16 cellular contexts compared by ENCODE assay signal in the genomic region with DNA sequence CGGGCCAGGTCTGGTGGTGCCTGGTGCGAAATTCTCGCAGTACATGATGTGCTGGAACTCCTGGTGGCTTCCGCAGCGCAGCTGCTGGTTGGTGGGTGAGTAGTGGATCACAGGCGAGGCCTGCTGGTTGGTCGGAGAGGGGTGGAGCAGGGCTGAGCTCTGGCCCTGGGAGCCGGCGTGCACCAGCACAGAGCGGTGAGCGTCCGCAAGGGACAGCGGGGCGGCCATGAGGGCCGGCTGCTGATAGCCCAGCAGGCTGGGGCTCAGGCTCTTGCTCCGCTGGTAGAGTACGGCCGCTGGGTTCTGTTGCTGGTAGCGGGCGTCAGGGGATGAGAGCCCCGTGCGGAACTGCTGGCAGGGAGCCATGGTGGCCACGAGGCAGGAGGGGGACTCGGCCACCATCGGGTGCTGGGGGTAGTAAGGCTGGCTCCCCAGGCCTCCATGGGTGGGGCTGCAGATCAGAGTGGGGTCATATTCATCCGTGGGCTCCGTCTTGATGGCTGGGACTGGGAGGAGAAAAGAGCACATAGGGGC.
A peak's percentile ranks its signal among the peaks of the same experiment; 100 is the strongest.
DNase-seq lines count a peak whose midpoint lies in the region; ATAC-seq and TF ChIP-seq lines count a peak whose summit lies in the region.
"Had no signal": no experiment of that assay in that cellular context is flagged by ENCODE, and none has a peak within 500 bp of the region (broad histone marks: within the 10 kb centered on the region; RNA-seq: fewer than 3 reads in every experiment).

No MANE protein-coding gene starts in this region.

- H3K27ac Mint-ChIP-seq in CD8-positive, alpha-beta memory T cell, result peak overlapping the region in 7 of 8 donors; percentile 39 to 81 (median 64)
- peak overlapping the region; percentile 34 for H3K27ac Mint-ChIP-seq in activated T-helper 17 cell treated with anti-CD3 and anti-CD28 coated beads, Interleukin-2, amount 50 U/mL, for 72 hours
- peak overlapping the region in 5 of 9 donors; percentile 25 to 69 (median 36) for H3K27ac Mint-ChIP-seq in naive thymus-derived CD4-positive, alpha-beta T cell
- H3K27ac Mint-ChIP-seq in CD4-positive, alpha-beta T cell, result no peak overlapping the region

- H3K9me3 Mint-ChIP-seq in CD8-positive, alpha-beta memory T cell, result no peaks in the 10 kb centered on the region
- no peaks in the 10 kb centered on the region for H3K9me3 Mint-ChIP-seq in activated T-helper 17 cell treated with anti-CD3 and anti-CD28 coated beads, Interleukin-2, amount 50 U/mL, for 72 hours
- peaks cover 0 to 1% (median 0%) of the 10 kb centered on the region in 11 donors for H3K9me3 Mint-ChIP-seq in naive thymus-derived CD4-positive, alpha-beta T cell
- no peaks in the 10 kb centered on the region for H3K9me3 Mint-ChIP-seq in CD4-positive, alpha-beta T cell
- H3K9me3 Mint-ChIP-seq: CD4-positive, CD25-positive, alpha-beta regulatory T cell; IgD-negative memory B cell had no signal

- H4K20me1 ChIP-seq in BLaER1, result peaks cover 20% of the 10 kb centered on the region
- no peaks in the 10 kb centered on the region for H4K20me1 ChIP-seq in mammary epithelial cell (ENCODE audit: insufficient read depth, low read length)

- H3K4me3 ChIP-seq in BLaER1, result no peak overlapping the region
- H3K4me3 ChIP-seq in CD8-positive, alpha-beta memory T cell (ENCODE audit: low read length), result no peak overlapping the region
- no peak overlapping the region for H3K4me3 ChIP-seq in naive thymus-derived CD4-positive, alpha-beta T cell (ENCODE audit: low read length)
- H3K4me3 ChIP-seq in mammary epithelial cell (replicated peaks in 1 of 3; ENCODE audit: insufficient read depth in 1 of 3, low read depth in 2 of 3, low read length in 3 of 3), result no peak overlapping the region
- H3K4me3 ChIP-seq: HAP-1, Peyer's patch had no signal

- H3K27me3 Mint-ChIP-seq in CD8-positive, alpha-beta memory T cell, result no peaks in the 10 kb centered on the region
- no peaks in the 10 kb centered on the region for H3K27me3 Mint-ChIP-seq in activated T-helper 17 cell treated with anti-CD3 and anti-CD28 coated beads, Interleukin-2, amount 50 U/mL, for 72 hours
- no peaks in the 10 kb centered on the region for H3K27me3 Mint-ChIP-seq in naive thymus-derived CD4-positive, alpha-beta T cell
- H3K27me3 Mint-ChIP-seq in CD4-positive, alpha-beta T cell, result no peaks in the 10 kb centered on the region
- H3K27me3 Mint-ChIP-seq: CD4-positive, CD25-positive, alpha-beta regulatory T cell; IgD-negative memory B cell had no signal

- 91% methylated on average over 12 of the region's 27 CpGs for WGBS in mammary epithelial cell (ENCODE audit: low coverage, missing lambda C conversion rate)

- H3K4me1 ChIP-seq in BLaER1, result peaks cover 77% of the 10 kb centered on the region
- peaks cover 21% of the 10 kb centered on the region for H3K4me1 ChIP-seq in CD8-positive, alpha-beta memory T cell (ENCODE audit: insufficient read depth, low read length)
- peaks cover 7 to 34% of the 10 kb centered on the region in 2 donors for H3K4me1 ChIP-seq in naive thymus-derived CD4-positive, alpha-beta T cell (ENCODE audit: control insufficient read depth in 2 of 2, insufficient read depth in 2 of 2, low read length in 2 of 2)
- H3K4me1 ChIP-seq in mammary epithelial cell (ENCODE audit: insufficient read depth, low read length), result peaks cover 6% of the 10 kb centered on the region
- H3K4me1 ChIP-seq: HAP-1 had no signal

- BruUV-seq in mammary epithelial cell (replicated peaks; lab: Mats Ljungman, UMichigan), result no TSS peak

- POLR2A ChIA-PET in CD8-positive, alpha-beta memory T cell (lab: Charles Lee), result interaction anchor here (1.2 kb wide), 1 partner anchor 31 kb away, joined by 3 read pairs; no protein-coding TSS in a partner anchor
- POLR2A ChIA-PET in naive thymus-derived CD4-positive, alpha-beta T cell (lab: Charles Lee), result no interaction called here
- POLR2A ChIA-PET in CD4-positive, alpha-beta T cell (lab: Charles Lee), result no interaction called here

- intact Hi-C loops in naive thymus-derived CD4-positive, alpha-beta T cell (cut with micrococcal nuclease), result no loop called here
- intact Hi-C loops in CD4-positive, alpha-beta T cell (cut with DNase I, micrococcal nuclease), result no loop called here
- intact Hi-C loops in mammary epithelial cell (cut with micrococcal nuclease), result no loop called here

- H3K36me3 ChIP-seq in BLaER1, result peaks cover 46% of the 10 kb centered on the region
- H3K36me3 ChIP-seq in CD8-positive, alpha-beta memory T cell (ENCODE audit: insufficient read depth, low read length), result peaks cover 45% of the 10 kb centered on the region
- H3K36me3 ChIP-seq in naive thymus-derived CD4-positive, alpha-beta T cell (ENCODE audit: control insufficient read depth in 2 of 3, insufficient read depth in 3 of 3, low read length in 3 of 3), result peaks cover 19 to 79% (median 19%) of the 10 kb centered on the region in 3 experiments
- H3K36me3 ChIP-seq in mammary epithelial cell (ENCODE audit: insufficient read depth, low read length), result no peaks in the 10 kb centered on the region
- H3K36me3 ChIP-seq: HAP-1 had no signal

- CTCF ChIA-PET in CD8-positive, alpha-beta memory T cell (lab: Charles Lee), result interaction anchor here (1.0 kb wide), 2 partner anchors 28 to 46 kb away, joined by 5 read pairs; no protein-coding TSS in a partner anchor
- CTCF ChIA-PET in naive thymus-derived CD4-positive, alpha-beta T cell (lab: Charles Lee), result no interaction called here
- CTCF ChIA-PET in CD4-positive, alpha-beta T cell (lab: Charles Lee), result interaction anchor here (0.5 kb wide), 1 partner anchor 11 kb away, joined by 4 read pairs; no protein-coding TSS in a partner anchor
- CTCF ChIA-PET in mammary epithelial cell (lab: Charles Lee; ENCODE audit: low non-redundant PET), result no interaction called here

- TF ChIP-seq CTCF in CD4-positive, alpha-beta T cell (IDR thresholded peaks at IDR 0.05), result no peak
- no peak for TF ChIP-seq CTCF in mammary epithelial cell (conservative IDR thresholded peaks at IDR 0.05 in 1 of 2, IDR thresholded peaks at IDR 0.05 in 1 of 2; ENCODE audit: extremely low read depth in 1 of 2, insufficient read depth in 1 of 2, low read depth in 1 of 2, low read length in 2 of 2)

- H3K79me2 ChIP-seq in mammary epithelial cell (ENCODE audit: insufficient read depth, low read length), result no peaks in the 10 kb centered on the region

- dilution Hi-C loops in mammary epithelial cell (cut with HindIII; ENCODE audit: low sequenced_read_pairs), result no loop called here

- no peak for DNase-seq in CD8-positive, alpha-beta memory T cell
- DNase-seq in naive thymus-derived CD4-positive, alpha-beta T cell, result no peak
- DNase-seq in cerebellar cortex (ENCODE audit: low spot score) (no peak), mammary epithelial cell (no peak)
- no peak for DNase-seq in CD4-positive, alpha-beta T cell
- DNase-seq: CD4-positive, CD25-positive, alpha-beta regulatory T cell; NCI-H1105 treated with DMSO at 0.1 percent for 48 hours; NCI-H187; NCI-H226; NCI-H524 treated with DMSO at 0.1 percent for 48 hours; Peyer's patch; Right ventricle myocardium superior had no signal

- H3K27ac ChIP-seq in BLaER1, result peak overlapping the region; percentile 78
- H3K27ac ChIP-seq in CD8-positive, alpha-beta memory T cell (ENCODE audit: low read depth, low read length), result no peak overlapping the region
- no peak overlapping the region for H3K27ac ChIP-seq in naive thymus-derived CD4-positive, alpha-beta T cell (ENCODE audit: low read depth, low read length)
- no peak overlapping the region for H3K27ac ChIP-seq in CD4-positive, alpha-beta T cell (ENCODE audit: low read depth, low read length)
- no peak overlapping the region for H3K27ac ChIP-seq in mammary epithelial cell (ENCODE audit: insufficient read depth, low read depth, low read length)
- H3K27ac ChIP-seq: Peyer's patch had no signal

- H3K9ac ChIP-seq in BLaER1, result peak overlapping the region; percentile 49; the same call in 1 of the 2 replicates
- H3K9ac ChIP-seq in mammary epithelial cell (ENCODE audit: insufficient read depth, low read length), result no peak overlapping the region

- no peak overlapping the region for H2AFZ ChIP-seq in mammary epithelial cell (ENCODE audit: low read depth, low read length)

- H3K36me3 Mint-ChIP-seq in CD8-positive, alpha-beta memory T cell, result peaks cover 10 to 91% (median 46%) of the 10 kb centered on the region in 3 donors
- peaks cover 90% of the 10 kb centered on the region for H3K36me3 Mint-ChIP-seq in activated T-helper 17 cell treated with anti-CD3 and anti-CD28 coated beads, Interleukin-2, amount 50 U/mL, for 72 hours (ENCODE audit: low read depth)
- peaks cover 14 to 48% (median 32%) of the 10 kb centered on the region in 5 donors for H3K36me3 Mint-ChIP-seq in naive thymus-derived CD4-positive, alpha-beta T cell
- H3K36me3 Mint-ChIP-seq in CD4-positive, alpha-beta T cell (ENCODE audit: low read depth), result peaks cover 90% of the 10 kb centered on the region

- H3K4me2 ChIP-seq in BLaER1 (peak overlapping the region; percentile 70), mammary epithelial cell (ENCODE audit: insufficient read depth, low read depth, low read length) (no peak overlapping the region)

- H3K27me3 ChIP-seq in BLaER1 (no peaks in the 10 kb centered on the region), mammary epithelial cell (ENCODE audit: insufficient read depth, low read length) (no peaks in the 10 kb centered on the region)
- no peaks in the 10 kb centered on the region for H3K27me3 ChIP-seq in CD8-positive, alpha-beta memory T cell (ENCODE audit: insufficient read depth, low read length, poor library complexity, severe bottlenecking)
- no peaks in the 10 kb centered on the region for H3K27me3 ChIP-seq in naive thymus-derived CD4-positive, alpha-beta T cell (ENCODE audit: control insufficient read depth in 2 of 2, insufficient read depth in 2 of 2, low read length in 2 of 2)
- no peaks in the 10 kb centered on the region for H3K27me3 ChIP-seq in CD4-positive, alpha-beta T cell (ENCODE audit: control insufficient read depth, insufficient read depth, low read length)
- H3K27me3 ChIP-seq: Peyer's patch had no signal

- peak overlapping the region in 2 of 7 donors; percentile 15 to 48 for H3K4me3 Mint-ChIP-seq in CD8-positive, alpha-beta memory T cell
- H3K4me3 Mint-ChIP-seq in activated T-helper 17 cell treated with anti-CD3 and anti-CD28 coated beads, Interleukin-2, amount 50 U/mL, for 72 hours, result no peak overlapping the region
- peak overlapping the region in 1 of 10 donors; percentile 8 for H3K4me3 Mint-ChIP-seq in naive thymus-derived CD4-positive, alpha-beta T cell
- H3K4me3 Mint-ChIP-seq in CD4-positive, alpha-beta T cell, result no peak overlapping the region
- H3K4me3 Mint-ChIP-seq: CD4-positive, CD25-positive, alpha-beta regulatory T cell; IgD-negative memory B cell had no signal

- in situ Hi-C loops in mammary epithelial cell (cut with MboI; ENCODE audit: low sequenced_read_pairs in 2 of 2), result no loop called here

- no peak for ATAC-seq in activated T-helper 17 cell treated with anti-CD3 and anti-CD28 coated beads, Interleukin-2, amount 50 U/mL, for 72 hours (replicated peaks)
- ATAC-seq in naive thymus-derived CD4-positive, alpha-beta T cell, result no peak
- ATAC-seq in CD4-positive, alpha-beta T cell (ENCODE audit: poor library complexity), result no peak

- H3K9me3 ChIP-seq in BLaER1 (no peaks in the 10 kb centered on the region), mammary epithelial cell (replicated peaks; ENCODE audit: insufficient read depth, low read length) (no peaks in the 10 kb centered on the region)
- no peaks in the 10 kb centered on the region for H3K9me3 ChIP-seq in CD8-positive, alpha-beta memory T cell (ENCODE audit: low read length)
- H3K9me3 ChIP-seq in naive thymus-derived CD4-positive, alpha-beta T cell (ENCODE audit: control insufficient read depth in 2 of 3, low read length in 3 of 3), result no peaks in the 10 kb centered on the region
- no peaks in the 10 kb centered on the region for H3K9me3 ChIP-seq in CD4-positive, alpha-beta T cell (ENCODE audit: control insufficient read depth, low read length)
- H3K9me3 ChIP-seq: HAP-1, Peyer's patch had no signal

- peaks cover 62 to 84% (median 81%) of the 10 kb centered on the region in 3 donors for H3K4me1 Mint-ChIP-seq in CD8-positive, alpha-beta memory T cell
- peaks cover 40% of the 10 kb centered on the region for H3K4me1 Mint-ChIP-seq in activated T-helper 17 cell treated with anti-CD3 and anti-CD28 coated beads, Interleukin-2, amount 50 U/mL, for 72 hours
- H3K4me1 Mint-ChIP-seq in naive thymus-derived CD4-positive, alpha-beta T cell, result peaks cover 24 to 51% (median 35%) of the 10 kb centered on the region in 7 donors
- peaks cover 53% of the 10 kb centered on the region for H3K4me1 Mint-ChIP-seq in CD4-positive, alpha-beta T cell (ENCODE audit: low read depth)

Comparison
In these comparisons a context has a peak if more than half of its experiments do, and no peak if none do; other contexts are left out.
1. CTCF ChIA-PET loops: an anchor here in CD8-positive, alpha-beta memory T cell (1.0 kb wide) and CD4-positive, alpha-beta T cell (0.5 kb wide); none called in naive thymus-derived CD4-positive, alpha-beta T cell and mammary epithelial cell.